9 cellular contexts compared by ENCODE assay signal in the genomic region with DNA sequence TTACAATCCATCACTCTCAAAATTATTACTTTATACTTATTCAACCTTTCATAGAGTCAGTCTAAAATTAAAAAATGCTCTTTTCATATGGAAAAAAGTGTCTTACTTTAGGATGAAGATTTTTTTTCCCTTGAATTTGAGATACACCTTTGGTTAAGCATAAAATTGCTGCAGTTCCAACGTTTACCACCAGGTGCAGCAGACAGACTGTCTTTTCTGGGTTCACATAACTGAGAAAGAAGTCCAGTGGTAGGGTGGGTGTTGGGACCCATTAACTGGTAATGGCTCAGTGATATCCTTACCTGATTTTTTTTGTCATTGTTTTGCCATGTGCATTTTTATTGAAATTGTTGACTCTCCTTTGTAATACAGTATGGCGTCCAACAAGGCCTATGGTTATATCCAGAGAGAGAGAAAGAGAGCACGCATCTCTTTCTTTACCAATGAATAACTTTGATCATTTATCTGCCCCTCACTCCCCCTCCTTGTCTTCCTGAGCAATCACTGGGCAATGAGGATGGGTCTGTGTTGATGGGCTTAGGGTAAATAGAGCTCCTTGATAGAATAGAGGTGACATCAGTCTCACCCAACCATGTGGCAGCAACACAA.
DNase-seq lines count a peak whose midpoint lies in the region; ATAC-seq and TF ChIP-seq lines count a peak whose summit lies in the region.
"Had no signal": no experiment of that assay in that cellular context is flagged by ENCODE, and none has a peak within 500 bp of the region (broad histone marks: within the 10 kb centered on the region; RNA-seq: fewer than 3 reads in every experiment).

No MANE protein-coding gene starts in this region.

- H3K27me3 Mint-ChIP-seq in activated T-helper 1 cell treated with anti-CD3 and anti-CD28 coated beads, Interleukin-12 subunit alpha, Interleukin-12 subunit beta, Interleukin-2, Interleukin-4 antibody, amounts not matched to agents 30 ng/mL and 10 ng/mL and 1 ng/mL, durations not matched to agents 14 hours and 24 hours and 36 hours (ENCODE audit: insufficient read depth), result no peaks in the 10 kb centered on the region
- H3K27me3 Mint-ChIP-seq: activated naive CD4-positive, alpha-beta T cell treated with anti-CD3 and anti-CD28 coated beads, Interleukin-2, amount 50 U/mL, for 24 hours had no signal

- no peak overlapping the region for H3K27ac ChIP-seq in C4-2B
- H3K27ac ChIP-seq in SJSA1, result no peak overlapping the region

- 0 out of 2 replicates have a peak, but pooled peaks cover under 1% of the 10 kb centered on the region for H3K36me3 ChIP-seq in SJSA1

- H3K4me3 ChIP-seq in SJSA1, result no peak overlapping the region

- no peaks in the 10 kb centered on the region for H3K9me3 ChIP-seq in SJSA1 (replicated peaks)

- no peaks in the 10 kb centered on the region for H3K36me3 Mint-ChIP-seq in activated T-helper 1 cell treated with anti-CD3 and anti-CD28 coated beads, Interleukin-12 subunit alpha, Interleukin-12 subunit beta, Interleukin-2, Interleukin-4 antibody, amounts not matched to agents 30 ng/mL and 10 ng/mL and 1 ng/mL, durations not matched to agents 14 hours and 24 hours and 36 hours (ENCODE audit: low read depth)
- H3K36me3 Mint-ChIP-seq: activated naive CD4-positive, alpha-beta T cell treated with anti-CD3 and anti-CD28 coated beads, Interleukin-2, amount 50 U/mL, for 24 hours had no signal

- no peak for DNase-seq in GM20000 (ENCODE audit: low spot score)
- DNase-seq in SJSA1 (ENCODE audit: low read depth in 1 of 2, low spot score in 2 of 2), result peak; percentile 18 to 47
- DNase-seq in iPS DF 4.7 (ENCODE audit: extremely low read depth, low spot score), result peak; percentile 36
- DNase-seq in DMS114 treated with DMSO at 0.1 percent for 48 hours (lab: John Stamatoyannopoulos, UW; ENCODE audit: unreplicated experiment), result no peak
- no peak for DNase-seq in activated naive CD4-positive, alpha-beta T cell treated with anti-CD3 and anti-CD28 coated beads, Interleukin-2, amount 50 U/mL, for 16 hours
- no peak for DNase-seq in activated T-helper 1 cell treated with anti-CD3 and anti-CD28 coated beads, Interleukin-12 subunit alpha, Interleukin-12 subunit beta, Interleukin-2, Interleukin-4 antibody, amounts not matched to agents 30 ng/mL and 10 ng/mL and 1 ng/mL, durations not matched to agents 14 hours and 24 hours and 36 hours (ENCODE audit: low spot score)

- H3K4me3 Mint-ChIP-seq in activated T-helper 1 cell treated with anti-CD3 and anti-CD28 coated beads, Interleukin-12 subunit alpha, Interleukin-12 subunit beta, Interleukin-2, Interleukin-4 antibody, amounts not matched to agents 30 ng/mL and 10 ng/mL and 1 ng/mL, durations not matched to agents 14 hours and 24 hours and 36 hours, result no peak overlapping the region
- H3K4me3 Mint-ChIP-seq: activated naive CD4-positive, alpha-beta T cell treated with anti-CD3 and anti-CD28 coated beads, Interleukin-2, amount 50 U/mL, for 24 hours had no signal

- no peak overlapping the region for H3K27ac Mint-ChIP-seq in activated T-helper 1 cell treated with anti-CD3 and anti-CD28 coated beads, Interleukin-12 subunit alpha, Interleukin-12 subunit beta, Interleukin-2, Interleukin-4 antibody, amounts not matched to agents 30 ng/mL and 10 ng/mL and 1 ng/mL, durations not matched to agents 14 hours and 24 hours and 36 hours
- H3K27ac Mint-ChIP-seq: activated naive CD4-positive, alpha-beta T cell treated with anti-CD3 and anti-CD28 coated beads, Interleukin-2, amount 50 U/mL, for 24 hours had no signal

- TF ChIP-seq CTCF in C4-2B (conservative IDR thresholded peaks at IDR 0.05) (peak; percentile 88), GM20000 (IDR thresholded peaks at IDR 0.05; ENCODE audit: extremely low read depth, missing control alignments) (peak; percentile 29)

- intact Hi-C loops in activated T-helper 1 cell treated with anti-CD3 and anti-CD28 coated beads, Interleukin-12 subunit alpha, Interleukin-12 subunit beta, Interleukin-2, Interleukin-4 antibody, amounts not matched to agents 30 ng/mL and 10 ng/mL and 1 ng/mL, durations not matched to agents 14 hours and 24 hours and 36 hours (cut with micrococcal nuclease), result no loop called here

- H3K27me3 ChIP-seq in SJSA1 (replicated peaks), result no peaks in the 10 kb centered on the region

- no peaks in the 10 kb centered on the region for H3K4me1 Mint-ChIP-seq in activated T-helper 1 cell treated with anti-CD3 and anti-CD28 coated beads, Interleukin-12 subunit alpha, Interleukin-12 subunit beta, Interleukin-2, Interleukin-4 antibody, amounts not matched to agents 30 ng/mL and 10 ng/mL and 1 ng/mL, durations not matched to agents 14 hours and 24 hours and 36 hours (ENCODE audit: low read depth)
- H3K4me1 Mint-ChIP-seq: activated naive CD4-positive, alpha-beta T cell treated with anti-CD3 and anti-CD28 coated beads, Interleukin-2, amount 50 U/mL, for 24 hours had no signal

- no peaks in the 10 kb centered on the region for H3K4me1 ChIP-seq in SJSA1 (replicated peaks)

- ATAC-seq in HG02623 (IDR thresholded peaks at IDR 0.05; ENCODE audit: unreplicated experiment), result no peak

- H3K9me3 Mint-ChIP-seq in activated T-helper 1 cell treated with anti-CD3 and anti-CD28 coated beads, Interleukin-12 subunit alpha, Interleukin-12 subunit beta, Interleukin-2, Interleukin-4 antibody, amounts not matched to agents 30 ng/mL and 10 ng/mL and 1 ng/mL, durations not matched to agents 14 hours and 24 hours and 36 hours, result no peaks in the 10 kb centered on the region
- H3K9me3 Mint-ChIP-seq: activated naive CD4-positive, alpha-beta T cell treated with anti-CD3 and anti-CD28 coated beads, Interleukin-2, amount 50 U/mL, for 24 hours had no signal

Comparison
In these comparisons a context has a peak if more than half of its experiments do, and no peak if none do; other contexts are left out.
1. DNase-seq: peak in SJSA1 (2 of 2) and iPS DF 4.7 (single experiment); none in GM20000 (single experiment), DMS114 treated with DMSO at 0.1 percent for 48 hours (single experiment), activated naive CD4-positive, alpha-beta T cell treated with anti-CD3 and anti-CD28 coated beads, Interleukin-2, amount 50 U/mL, for 16 hours (single experiment) and activated T-helper 1 cell treated with anti-CD3 and anti-CD28 coated beads, Interleukin-12 subunit alpha, Interleukin-12 subunit beta, Interleukin-2, Interleukin-4 antibody, amounts not matched to agents 30 ng/mL and 10 ng/mL and 1 ng/mL, durations not matched to agents 14 hours and 24 hours and 36 hours (single experiment).